In the genomic region with DNA sequence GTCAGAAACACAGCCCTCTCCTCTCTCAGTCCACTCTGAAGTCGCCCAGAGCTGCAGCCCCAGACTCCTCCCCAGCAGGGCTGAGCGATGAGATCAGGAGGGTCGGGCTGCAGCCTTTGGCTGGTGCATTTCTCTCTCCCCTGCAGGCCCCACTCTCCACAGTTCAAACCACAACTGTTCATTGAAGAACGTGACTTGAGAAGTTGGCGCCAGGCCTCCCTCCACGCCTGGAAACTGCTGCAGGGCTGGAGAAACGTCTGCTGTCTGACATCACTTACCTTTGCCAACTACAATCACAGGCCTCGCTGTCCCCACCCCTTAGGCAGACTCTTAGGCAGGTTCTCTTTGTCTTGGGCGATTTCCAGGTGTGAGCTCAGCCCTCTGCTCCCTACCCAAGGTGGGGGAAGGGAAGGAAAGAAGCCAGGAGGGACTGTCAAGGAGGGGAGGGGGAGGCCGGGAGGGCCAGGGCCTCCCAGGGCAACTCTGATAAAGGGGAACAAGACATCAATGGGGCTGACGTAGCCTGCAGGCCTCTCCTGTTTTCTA, we compare ENCODE assay signal across 9 cellular contexts. TPM values are rescaled to one million over a fixed set of nuclear protein-coding genes. Genes with fewer than 3 reads are reported as not detected.
DNase-seq lines count a peak whose midpoint lies in the region; ATAC-seq lines count a peak whose summit lies in the region.
"Had no signal": no experiment of that assay in that cellular context is flagged by ENCODE, and none has a peak within 500 bp of the region (broad histone marks: within the 10 kb centered on the region; RNA-seq: fewer than 3 reads in every experiment).

No MANE protein-coding gene starts in this region.

- H3K36me3 ChIP-seq in HUES48 (ENCODE audit: control insufficient read depth, insufficient read depth, low read length) (no peaks in the 10 kb centered on the region), iPS-20b (ENCODE audit: insufficient read depth, low read depth, low read length) (peaks cover 6% of the 10 kb centered on the region), stomach smooth muscle (ENCODE audit: control insufficient read depth in 2 of 2, insufficient read depth in 2 of 2, low read length in 2 of 2) (no peaks in the 10 kb centered on the region)

- H3K27me3 Mint-ChIP-seq in activated T-cell treated with anti-CD3 and anti-CD28 coated beads, Interleukin-2, amount 50 U/mL, for 24 hours = no peaks in the 10 kb centered on the region

- H3K4me1 ChIP-seq in HUES48 (ENCODE audit: control insufficient read depth, insufficient read depth, low read length) (peaks cover 21% of the 10 kb centered on the region), iPS-20b (ENCODE audit: insufficient read depth, low read length) (peaks cover 20% of the 10 kb centered on the region; the same call in 1 of the 2 replicates), stomach smooth muscle (ENCODE audit: control insufficient read depth, insufficient read depth, low read length) (peaks cover 13% of the 10 kb centered on the region)

- no peak overlapping the region for H3K27ac Mint-ChIP-seq in activated T-cell treated with anti-CD3 and anti-CD28 coated beads, Interleukin-2, amount 50 U/mL, for 24 hours

- H3K9me3 Mint-ChIP-seq in activated T-cell treated with anti-CD3 and anti-CD28 coated beads, Interleukin-2, amount 50 U/mL, for 24 hours = no peaks in the 10 kb centered on the region

- no peak for ATAC-seq in HG03439 (IDR thresholded peaks at IDR 0.05; ENCODE audit: unreplicated experiment)

- H3K27ac ChIP-seq in HUES48 (ENCODE audit: low read depth, low read length) (peak overlapping the region; percentile 86), iPS-20b (ENCODE audit: low read length) (peak overlapping the region; percentile 80), stomach smooth muscle (ENCODE audit: low read length) (peak overlapping the region; percentile 60)

- no peaks in the 10 kb centered on the region for H3K27me3 ChIP-seq in HUES48 (ENCODE audit: control insufficient read depth, insufficient read depth, low read length)
- no peaks in the 10 kb centered on the region for H3K27me3 ChIP-seq in iPS-20b (ENCODE audit: insufficient read depth, low read length)
- no peaks in the 10 kb centered on the region for H3K27me3 ChIP-seq in stomach smooth muscle (ENCODE audit: control insufficient read depth in 1 of 2, insufficient read depth in 2 of 2, low read length in 2 of 2)

- no peaks in the 10 kb centered on the region for H3K36me3 Mint-ChIP-seq in activated T-cell treated with anti-CD3 and anti-CD28 coated beads, Interleukin-2, amount 50 U/mL, for 24 hours (ENCODE audit: low read depth)

- H3K9me3 ChIP-seq in HUES48 (ENCODE audit: control insufficient read depth, insufficient read depth, low read length) (peaks cover 8% of the 10 kb centered on the region), iPS-20b (ENCODE audit: insufficient read depth, low read depth, low read length) (0 out of 2 replicates have a peak, but pooled peaks cover 6% of the 10 kb centered on the region), stomach smooth muscle (ENCODE audit: control insufficient read depth in 2 of 2, low read length in 2 of 2) (peaks cover 0 to 12% of the 10 kb centered on the region in 2 donors)
- H3K9me3 ChIP-seq: SK-N-SH had no signal

- peaks cover 3% of the 10 kb centered on the region for H3K4me1 Mint-ChIP-seq in activated T-cell treated with anti-CD3 and anti-CD28 coated beads, Interleukin-2, amount 50 U/mL, for 24 hours (ENCODE audit: low read depth)

- peak; percentile 90 for DNase-seq in RPMI7951 (ENCODE audit: low read depth)
- no peak for DNase-seq in NCI-H446 (lab: John Stamatoyannopoulos, UW)
- DNase-seq in activated T-cell treated with anti-CD3 and anti-CD28 coated beads, Interleukin-2, amount 50 U/mL, for 24 hours = no peak
- DNase-seq in NCI-H128 (lab: John Stamatoyannopoulos, UW; ENCODE audit: unreplicated experiment) = no peak
- DNase-seq: SK-N-SH had no signal

- no peak overlapping the region for H3K4me3 Mint-ChIP-seq in activated T-cell treated with anti-CD3 and anti-CD28 coated beads, Interleukin-2, amount 50 U/mL, for 24 hours

- H3K9ac ChIP-seq in HUES48 (ENCODE audit: low read depth, low read length) = peak overlapping the region; percentile 81
- peak overlapping the region; percentile 87 for H3K9ac ChIP-seq in iPS-20b (ENCODE audit: low read depth, low read length)
- peak overlapping the region in 1 of 2 donors; percentile 36 for H3K9ac ChIP-seq in stomach smooth muscle (ENCODE audit: low read length in 2 of 2)
- H3K9ac ChIP-seq: SK-N-SH had no signal

- H3K4me3 ChIP-seq in HUES48 (ENCODE audit: low read depth, low read length) (no peak overlapping the region), iPS-20b (ENCODE audit: low read length) (peak overlapping the region; percentile 10; the same call in 1 of the 2 replicates), stomach smooth muscle (ENCODE audit: low read length in 2 of 2) (peak overlapping the region in 1 of 2 donors; percentile 29)

RNA-seq across cellular contexts. Expression of a gene that starts 32.8 kb away (rescaled TPM):
- not detected in 2 replicates for total RNA-seq in RPMI7951 (2014; rRNA removed; shearing (Covaris generic))

RNA-seq across cellular contexts. Expression of a gene that starts 54.2 kb away (rescaled TPM):
- 244 and 263 TPM in 2 replicates for total RNA-seq in RPMI7951 (2014; rRNA removed; shearing (Covaris generic))

RNA-seq across cellular contexts. Expression of a gene that starts 58.2 kb away (rescaled TPM):
- total RNA-seq in RPMI7951 (2014; rRNA removed; shearing (Covaris generic)) = not detected in 2 replicates
